In genomic region chr18:66616523-66616983, GRCh38 we compare ENCODE assay signal across 9 cellular contexts. TPM values are rescaled to one million over a fixed set of nuclear protein-coding genes. Genes with fewer than 3 reads are reported as not detected.
DNase-seq lines count a peak whose midpoint lies in the region; ATAC-seq, FAIRE-seq and TF ChIP-seq lines count a peak whose summit lies in the region.
"Had no signal": no experiment of that assay in that cellular context is flagged by ENCODE, and none has a peak within 500 bp of the region (broad histone marks: within the 10 kb centered on the region; RNA-seq: fewer than 3 reads in every experiment).

No MANE protein-coding gene starts in this region.

- peak; percentile 82 for ATAC-seq in HG03460 (IDR thresholded peaks at IDR 0.05; ENCODE audit: unreplicated experiment)
- ATAC-seq in WTC11, result peak; percentile 100
- no peak for ATAC-seq in GM19324 (IDR thresholded peaks at IDR 0.05; ENCODE audit: low FRiP score, unreplicated experiment)
- ATAC-seq in HG03039 (IDR thresholded peaks at IDR 0.05; ENCODE audit: unreplicated experiment), result no peak

- peak; percentile 33 for DNase-seq in SIG-M5 treated with dmso at 0.1 percent for 504 hours (lab: John Stamatoyannopoulos, UW; ENCODE audit: unreplicated experiment)
- DNase-seq in SIG-M5 (lab: John Stamatoyannopoulos, UW), result no peak
- peak; percentile 19 for DNase-seq in WTC11 (ENCODE audit: low spot score)
- DNase-seq in osteocyte (ENCODE audit: extremely low spot score, unreplicated experiment), result no peak
- DNase-seq in GM12891 (ENCODE audit: insufficient read length, low spot score), result no peak
- DNase-seq: heart right ventricle had no signal

- no peak overlapping the region for H3K4me3 Mint-ChIP-seq in WTC11
- no peak overlapping the region for H3K4me3 Mint-ChIP-seq in osteocyte (ENCODE audit: unreplicated experiment)

- CTCF ChIA-PET in WTC11 (lab: Charles Lee), result interaction anchor here (0.8 to 1.3 kb wide), 2 partner anchors 31 to 57 kb away, joined by 4 read pairs; no protein-coding TSS in a partner anchor

- H3K4me1 Mint-ChIP-seq in WTC11 (peaks cover 3% of the 10 kb centered on the region), osteocyte (ENCODE audit: unreplicated experiment) (no peaks in the 10 kb centered on the region)

- TF ChIP-seq CTCF in WTC11 (IDR thresholded peaks at IDR 0.05) (peak; percentile 62), osteocyte (IDR thresholded peaks at IDR 0.05) (peak; percentile 50)

- no peaks in the 10 kb centered on the region for H3K36me3 Mint-ChIP-seq in WTC11
- H3K36me3 Mint-ChIP-seq in osteocyte (ENCODE audit: unreplicated experiment), result no peaks in the 10 kb centered on the region

- POLR2A ChIA-PET in WTC11 (lab: Charles Lee), result no interaction called here

- FAIRE-seq in GM12891 (lab: Jason Lieb, UNC), result no peak

- H3K27me3 Mint-ChIP-seq in WTC11 (ENCODE audit: low read depth) (no peaks in the 10 kb centered on the region), osteocyte (ENCODE audit: unreplicated experiment) (peaks cover 5% of the 10 kb centered on the region)

- H3K9me3 Mint-ChIP-seq in WTC11, result no peaks in the 10 kb centered on the region
- H3K9me3 Mint-ChIP-seq in osteocyte (ENCODE audit: unreplicated experiment), result no peaks in the 10 kb centered on the region

- H3K27ac Mint-ChIP-seq in WTC11 (no peak overlapping the region), osteocyte (ENCODE audit: unreplicated experiment) (no peak overlapping the region)

- TF ChIP-seq POLR2A in GM12891 (IDR thresholded peaks at IDR 0.05; ENCODE audit: low read depth, low read length), result no peak

TF ChIP-seq in WTC11, 78 proteins besides CTCF, POLR2A, EP300 and RAD21:
- TF ChIP-seq ATF6 (CRISPR knock-in tag; IDR thresholded peaks at IDR 0.05) (no peak), FOXK1 (CRISPR knock-in tag; IDR thresholded peaks at IDR 0.05) (peak; percentile 21; the same call in 1 of the 2 replicates), PRDM15 (CRISPR knock-in tag; IDR thresholded peaks at IDR 0.05) (no peak)

TF ChIP-seq in GM12891, 5 proteins besides CTCF, POLR2A, EP300 and RAD21:
- TF ChIP-seq TAF1 (IDR thresholded peaks at IDR 0.05; ENCODE audit: low read depth, low read length) (no peak), POU2F2 (IDR thresholded peaks at IDR 0.05; ENCODE audit: low read depth, low read length) (no peak), PAX5 (IDR thresholded peaks at IDR 0.05; ENCODE audit: insufficient read depth, low read length, severe bottlenecking) (no peak), POLR2AphosphoS5 (IDR thresholded peaks at IDR 0.05; ENCODE audit: low read depth, low read length) (no peak)

RNA-seq across cellular contexts. Expression of gene CDH19, which starts 12.7 kb away (rescaled TPM):
- total RNA-seq in WTC11 (2021) (0.07 to 0.14 TPM in 2 of 3 replicates, not detected in the other), osteocyte (not detected in 2 replicates)
- not detected for polyA plus RNA-seq in GM12891 (2012; ENCODE audit: low read depth, missing spikeins)

Comparison
In these comparisons a context has a peak if more than half of its experiments do, and no peak if none do; other contexts are left out.
1. DNase-seq: peak in SIG-M5 treated with dmso at 0.1 percent for 504 hours (single experiment) and WTC11 (single experiment); none in SIG-M5 (single experiment), osteocyte (single experiment) and GM12891 (single experiment).
2. ATAC-seq: peak in HG03460 (single experiment) and WTC11 (single experiment); none in GM19324 (single experiment) and HG03039 (single experiment).